Comparison of ENCODE assay signal across 9 cellular contexts in the genomic region with DNA sequence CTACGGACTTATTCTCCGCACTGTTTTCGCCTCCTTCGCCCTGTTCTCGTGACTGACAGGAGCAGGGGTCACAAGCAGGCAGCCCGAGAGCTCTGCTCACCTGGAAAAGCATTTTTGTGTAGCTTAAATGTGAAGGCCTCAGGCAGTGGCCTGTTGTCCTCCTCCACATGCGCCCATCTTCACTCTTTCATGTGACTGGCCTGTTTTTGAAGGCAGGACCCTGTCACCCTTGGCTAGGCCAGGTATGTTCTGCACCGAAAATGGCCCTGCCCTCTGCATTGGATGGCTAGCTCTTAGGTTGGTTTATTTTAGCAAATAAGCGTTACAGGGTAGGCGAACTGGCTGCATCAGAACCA. TPM values are rescaled to one million over a fixed set of nuclear protein-coding genes. Genes with fewer than 3 reads are reported as not detected.
DNase-seq lines count a peak whose midpoint lies in the region; ATAC-seq, FAIRE-seq and TF ChIP-seq lines count a peak whose summit lies in the region.
"Had no signal": no experiment of that assay in that cellular context is flagged by ENCODE, and none has a peak within 500 bp of the region (broad histone marks: within the 10 kb centered on the region; RNA-seq: fewer than 3 reads in every experiment).

No MANE protein-coding gene starts in this region.

- H3K27me3 ChIP-seq in AG04450 (ENCODE audit: control insufficient read depth, insufficient read depth, low read length) (no peaks in the 10 kb centered on the region), dorsolateral prefrontal cortex (no peaks in the 10 kb centered on the region)

- CTCF ChIA-PET in AG04450 (lab: Charles Lee), result interaction anchor here (0.6 kb wide), 1 partner anchor 121 kb away, joined by 3 read pairs; no protein-coding TSS in a partner anchor

- H3K27ac Mint-ChIP-seq in IgD-negative memory B cell (peak overlapping the region in 2 of 3 donors; percentile 12 to 14), naive B cell (peak overlapping the region; percentile 15 to 97 (median 90))

- H3K36me3 Mint-ChIP-seq in IgD-negative memory B cell (peaks cover 2% of the 10 kb centered on the region), naive B cell (no peaks in the 10 kb centered on the region)

- POLR2A ChIA-PET in AG04450 (lab: Yijun Ruan, JAX), result interaction anchor here (0.8 kb wide), 2 partner anchors 27 to 121 kb away, joined by 3 to 4 read pairs; a partner anchor contains a TSS

- H3K4me1 Mint-ChIP-seq in IgD-negative memory B cell (peaks cover 5 to 10% (median 6%) of the 10 kb centered on the region in 3 donors), naive B cell (peaks cover 9 to 16% (median 12%) of the 10 kb centered on the region in 3 donors)

- intact Hi-C loops in dorsolateral prefrontal cortex (cut with DNase I), result loop anchor here (5.0 kb wide), 1 partner anchor 123 kb away; a partner anchor contains a TSS

- no peak for TF ChIP-seq POLR2A in H54 (IDR thresholded peaks at IDR 0.05; ENCODE audit: low read depth, low read length)

- DNase-seq in AG04450 (ENCODE audit: low read depth, low spot score) (no peak), dorsolateral prefrontal cortex (no peak), naive B cell (no peak), NCI-H1694 (lab: John Stamatoyannopoulos, UW) (no peak), NCI-H1694 treated with DMSO at 0.1 percent for 48 hours (lab: John Stamatoyannopoulos, UW) (no peak), H54 (ENCODE audit: insufficient read length, low spot score) (no peak)

- H3K9me3 Mint-ChIP-seq in IgD-negative memory B cell, result peaks cover 0 to 7% (median 0%) of the 10 kb centered on the region in 3 donors
- peaks cover 0 to 12% (median 0%) of the 10 kb centered on the region in 7 donors for H3K9me3 Mint-ChIP-seq in naive B cell

- H3K27ac ChIP-seq in AG04450 (ENCODE audit: low read depth, low read length), result no peak overlapping the region
- peak overlapping the region in 58 of 59 donors; percentile 32 to 96 (median 86) for H3K27ac ChIP-seq in dorsolateral prefrontal cortex

- H3K4me3 ChIP-seq in AG04450 (ENCODE audit: low read depth, low read length) (peak overlapping the region; percentile 79), dorsolateral prefrontal cortex (peak overlapping the region; percentile 65 to 97 (median 88))

- H3K27me3 Mint-ChIP-seq in IgD-negative memory B cell (no peaks in the 10 kb centered on the region), naive B cell (no peaks in the 10 kb centered on the region)

- H3K4me3 Mint-ChIP-seq in IgD-negative memory B cell, result peak overlapping the region; percentile 86 to 97 (median 92)
- H3K4me3 Mint-ChIP-seq in naive B cell, result peak overlapping the region; percentile 86 to 97 (median 94)

- FAIRE-seq in H54 (lab: Jason Lieb, UNC), result no peak
- FAIRE-seq: GM19239 had no signal

- TF ChIP-seq CTCF in AG04450 (IDR thresholded peaks at IDR 0.05; ENCODE audit: low read depth, low read length), result no peak
- no peak for TF ChIP-seq CTCF in dorsolateral prefrontal cortex (IDR thresholded peaks at IDR 0.05 in 54 of 56, conservative IDR thresholded peaks at IDR 0.05 in 2 of 56; ENCODE audit: low read depth in 1 of 56, partially characterized antibody in 56 of 56)

- H3K9me3 ChIP-seq in AG04450 (ENCODE audit: control insufficient read depth, insufficient read depth, low read length), result no peaks in the 10 kb centered on the region

- ATAC-seq in naive B cell (ENCODE audit: low read depth in 2 of 2) (no peak), GM18502 (IDR thresholded peaks at IDR 0.05; ENCODE audit: poor library complexity, unreplicated experiment) (no peak)

RNA-seq across cellular contexts. Expression of a gene that starts 0.6 kb away (rescaled TPM):
- polyA plus RNA-seq in AG04450 (2011; rRNA removed) (11.5 and 18.5 TPM in 2 replicates), IgD-negative memory B cell (2.5 TPM), naive B cell (ENCODE audit: low read depth in 6 of 6) (1 to 10 TPM in 4 of 6 donors, under 1 TPM in 2; 0.34 to 3.1 (median 1.6) TPM)
- polyA minus RNA-seq in AG04450 (2011; rRNA and poly(A)+ RNA removed), result 16.7 and 36.7 TPM in 2 replicates
- 10 to 100 TPM; 39.2 to 80.3 (median 55.4) TPM for total RNA-seq in dorsolateral prefrontal cortex
